15 cellular contexts compared by ENCODE assay signal in the genomic region with DNA sequence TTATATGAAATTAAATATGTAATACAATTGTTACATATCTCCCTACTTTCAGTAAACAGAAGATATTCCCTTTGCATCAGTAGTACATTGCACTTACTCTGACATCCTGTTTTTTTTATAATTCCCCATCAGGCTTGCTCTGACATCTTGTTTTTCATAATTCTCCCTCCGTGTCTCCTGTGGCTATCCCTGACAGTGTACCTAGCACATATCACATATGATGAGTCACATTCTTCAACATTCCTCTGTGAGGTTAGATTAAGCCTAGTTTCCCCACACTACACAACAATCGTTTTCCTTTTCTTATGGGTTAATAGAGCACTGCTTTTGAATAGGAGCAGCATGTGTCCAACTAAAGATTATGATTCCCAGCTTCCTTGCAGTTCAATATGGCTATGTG.
A peak's percentile ranks its signal among the peaks of the same experiment; 100 is the strongest.
DNase-seq lines count a peak whose midpoint lies in the region; ATAC-seq and TF ChIP-seq lines count a peak whose summit lies in the region.
"Had no signal": no experiment of that assay in that cellular context is flagged by ENCODE, and none has a peak within 500 bp of the region (broad histone marks: within the 10 kb centered on the region; RNA-seq: fewer than 3 reads in every experiment).

No MANE protein-coding gene starts in this region.

- ATAC-seq in foreskin keratinocyte (peak; percentile 41), heart right ventricle (no peak), HG03280 (IDR thresholded peaks at IDR 0.05; ENCODE audit: unreplicated experiment) (no peak)

- intact Hi-C loops in heart right ventricle (cut with DNase I) = no loop called here

- DNase-seq in Daoy (ENCODE audit: low read depth) (peak; percentile 36), M059J (ENCODE audit: low read depth) (peak; percentile 4), amniotic epithelial cell (ENCODE audit: low read depth) (peak; percentile 19), foreskin keratinocyte (peak; percentile 2 to 12), heart right ventricle (no peak), T-helper 1 cell (no peak), AML-193 (lab: John Stamatoyannopoulos, UW) (no peak)
- DNase-seq: ACHN; C1 segment of cervical spinal cord; CD4-positive, alpha-beta T cell; DND-41; GF-D8; HCEC 1CT; HFFc6 had no signal

- no peaks in the 10 kb centered on the region for H3K36me3 ChIP-seq in heart right ventricle

- H3K27me3 ChIP-seq in foreskin keratinocyte (no peaks in the 10 kb centered on the region), heart right ventricle (no peaks in the 10 kb centered on the region)

- H3K9me3 ChIP-seq in heart right ventricle = no peaks in the 10 kb centered on the region

- WGBS in heart right ventricle, 2 donors = 43 to 45% methylated on average over 2 of the region's 2 CpGs

- H3K4me1 ChIP-seq in foreskin keratinocyte (no peaks in the 10 kb centered on the region), heart right ventricle (no peaks in the 10 kb centered on the region)

- no peak overlapping the region for H3K4me3 ChIP-seq in heart right ventricle

- TF ChIP-seq CTCF in foreskin keratinocyte (conservative IDR thresholded peaks at IDR 0.05) = no peak
- no peak for TF ChIP-seq CTCF in heart right ventricle (IDR thresholded peaks at IDR 0.05)

- no peak overlapping the region for H3K27ac ChIP-seq in foreskin keratinocyte
- no peak overlapping the region for H3K27ac ChIP-seq in heart right ventricle

Comparison
In these comparisons a context has a peak if more than half of its experiments do, and no peak if none do; other contexts are left out.
1. DNase-seq: peak in Daoy (single experiment), M059J (single experiment), amniotic epithelial cell (single experiment) and foreskin keratinocyte (2 of 2); none in heart right ventricle (0 of 2), T-helper 1 cell (0 of 5) and AML-193 (0 of 2).